11 cellular contexts compared by ENCODE assay signal in the genomic region with DNA sequence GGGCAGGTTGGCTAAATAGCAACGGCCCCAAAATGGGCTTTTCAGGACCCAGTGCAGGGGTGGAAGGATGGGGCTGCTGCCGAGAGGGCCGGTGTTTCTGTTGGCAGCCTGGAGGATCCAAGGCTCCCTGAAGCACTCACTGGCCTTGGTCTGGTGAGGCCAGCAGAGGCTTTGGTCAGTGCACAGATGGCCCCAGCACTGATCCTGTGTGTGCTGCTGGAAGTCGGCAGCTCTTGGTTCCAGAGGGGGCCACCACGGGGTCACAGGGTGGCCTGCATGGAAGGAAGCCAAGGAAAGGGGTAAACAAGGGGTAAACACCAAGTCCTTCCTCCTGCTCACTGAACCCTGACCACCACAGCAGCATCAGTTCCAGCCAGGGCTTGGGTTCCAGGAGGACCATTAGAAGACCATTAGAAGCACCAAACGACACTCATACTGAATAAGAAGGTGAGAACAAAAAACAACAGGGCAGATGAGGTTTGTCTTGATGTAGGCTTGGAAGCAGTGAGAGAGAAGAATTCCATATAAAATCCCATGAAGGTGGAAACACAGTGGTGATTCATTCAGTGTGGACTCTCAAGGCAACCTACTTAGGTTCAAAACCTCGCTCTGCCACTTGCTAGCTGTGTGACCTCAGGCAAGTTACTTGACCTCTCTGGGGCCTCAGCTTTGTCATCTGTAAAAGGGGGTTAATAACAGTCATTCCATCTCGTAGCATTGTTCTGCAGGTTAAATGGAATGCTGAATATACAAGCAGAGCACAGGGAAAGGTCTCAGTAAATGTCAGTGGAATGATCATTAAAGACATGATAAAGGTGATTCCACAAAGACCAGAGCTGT.
A peak's percentile ranks its signal among the peaks of the same experiment; 100 is the strongest.
DNase-seq lines count a peak whose midpoint lies in the region; ATAC-seq and TF ChIP-seq lines count a peak whose summit lies in the region.
"Had no signal": no experiment of that assay in that cellular context is flagged by ENCODE, and none has a peak within 500 bp of the region (broad histone marks: within the 10 kb centered on the region; RNA-seq: fewer than 3 reads in every experiment).

No MANE protein-coding gene starts in this region.

- no peaks in the 10 kb centered on the region for H3K9me2 ChIP-seq in hepatocyte (replicated peaks; ENCODE audit: insufficient read depth)

- TF ChIP-seq POLR2A in suprapubic skin (IDR thresholded peaks at IDR 0.05): no peak

- peak overlapping the region; percentile 25; the same call in 1 of the 2 replicates for H3K27ac ChIP-seq in SJSA1
- H3K27ac ChIP-seq in hepatocyte: peak overlapping the region; percentile 84
- peak overlapping the region; percentile 66 for H3K27ac ChIP-seq in suprapubic skin

- no peak for TF ChIP-seq EP300 in suprapubic skin (IDR thresholded peaks at IDR 0.05)

- H3K36me3 ChIP-seq in SJSA1 (peaks cover 98% of the 10 kb centered on the region), hepatocyte (replicated peaks; ENCODE audit: insufficient read depth, low read depth) (no peaks in the 10 kb centered on the region), suprapubic skin (peaks cover 28% of the 10 kb centered on the region)

- H3K4me3 ChIP-seq in SJSA1 (no peak overlapping the region), hepatocyte (no peak overlapping the region), suprapubic skin (no peak overlapping the region)

- H3K27me3 ChIP-seq in SJSA1 (replicated peaks) (no peaks in the 10 kb centered on the region), hepatocyte (no peaks in the 10 kb centered on the region), suprapubic skin (no peaks in the 10 kb centered on the region)

- peaks cover 30% of the 10 kb centered on the region for H3K79me2 ChIP-seq in hepatocyte

- H2AFZ ChIP-seq in hepatocyte: no peak overlapping the region

- H3K9me3 ChIP-seq in SJSA1 (replicated peaks) (no peaks in the 10 kb centered on the region), hepatocyte (ENCODE audit: low read depth) (no peaks in the 10 kb centered on the region), suprapubic skin (no peaks in the 10 kb centered on the region)

- POLR2A ChIA-PET in activated CD4-positive, alpha-beta memory T cell treated with anti-CD3 and anti-CD28 coated beads for 36 hours (lab: Charles Lee): no interaction called here
- POLR2A ChIA-PET in activated CD4-positive, alpha-beta memory T cell treated with anti-CD3 and anti-CD28 coated beads, Interleukin-2, amount 10 ng/mL, durations not matched to agents 7 days and 5 days (lab: Charles Lee): interaction anchor here (1.0 to 5.9 kb wide), 5 partner anchors 15 to 183 kb away, joined by 4 to 49 read pairs (median 5); no protein-coding TSS in a partner anchor

- no peaks in the 10 kb centered on the region for H3K9me3 Mint-ChIP-seq in activated CD4-positive, alpha-beta memory T cell treated with anti-CD3 and anti-CD28 coated beads for 36 hours
- no peaks in the 10 kb centered on the region for H3K9me3 Mint-ChIP-seq in activated CD4-positive, alpha-beta memory T cell treated with anti-CD3 and anti-CD28 coated beads, Interleukin-2, amount 10 ng/mL, durations not matched to agents 7 days and 5 days

- WGBS in hepatocyte (ENCODE audit: low lambda C conversion rate, missing lambda C conversion rate): 75% methylated on average over 8 of the region's 8 CpGs
- 63% methylated on average over 6 of the region's 8 CpGs for WGBS in suprapubic skin

- no peak for ATAC-seq in HG03457 (IDR thresholded peaks at IDR 0.05; ENCODE audit: unreplicated experiment)
- ATAC-seq: Panc1 had no signal

- CTCF ChIA-PET in activated CD4-positive, alpha-beta memory T cell treated with anti-CD3 and anti-CD28 coated beads for 36 hours (lab: Charles Lee): interaction anchor here (1.0 kb wide), 1 partner anchor 976 kb away, joined by 4 read pairs; no protein-coding TSS in a partner anchor
- CTCF ChIA-PET in activated CD4-positive, alpha-beta memory T cell treated with anti-CD3 and anti-CD28 coated beads, Interleukin-2, amount 10 ng/mL, durations not matched to agents 7 days and 5 days (lab: Charles Lee): interaction anchor here (1.3 to 1.5 kb wide), 2 partner anchors 18 to 23 kb away, joined by 3 read pairs; no protein-coding TSS in a partner anchor

- peaks cover 69% of the 10 kb centered on the region for H3K4me1 Mint-ChIP-seq in activated CD4-positive, alpha-beta memory T cell treated with anti-CD3 and anti-CD28 coated beads for 36 hours (ENCODE audit: low read depth)
- peaks cover 60% of the 10 kb centered on the region for H3K4me1 Mint-ChIP-seq in activated CD4-positive, alpha-beta memory T cell treated with anti-CD3 and anti-CD28 coated beads, Interleukin-2, amount 10 ng/mL, durations not matched to agents 7 days and 5 days

- no peaks in the 10 kb centered on the region for H3K27me3 Mint-ChIP-seq in activated CD4-positive, alpha-beta memory T cell treated with anti-CD3 and anti-CD28 coated beads for 36 hours
- no peaks in the 10 kb centered on the region for H3K27me3 Mint-ChIP-seq in activated CD4-positive, alpha-beta memory T cell treated with anti-CD3 and anti-CD28 coated beads, Interleukin-2, amount 10 ng/mL, durations not matched to agents 7 days and 5 days

- no peak for TF ChIP-seq CTCF in hepatocyte (IDR thresholded peaks at IDR 0.05; ENCODE audit: poor library complexity)
- no peak for TF ChIP-seq CTCF in suprapubic skin (IDR thresholded peaks at IDR 0.05)

- H3K4me3 Mint-ChIP-seq in activated CD4-positive, alpha-beta memory T cell treated with anti-CD3 and anti-CD28 coated beads for 36 hours: no peak overlapping the region
- no peak overlapping the region for H3K4me3 Mint-ChIP-seq in activated CD4-positive, alpha-beta memory T cell treated with anti-CD3 and anti-CD28 coated beads, Interleukin-2, amount 10 ng/mL, durations not matched to agents 7 days and 5 days

- H3K4me1 ChIP-seq in SJSA1 (replicated peaks) (peaks cover 41% of the 10 kb centered on the region), hepatocyte (ENCODE audit: insufficient read depth) (peaks cover 31% of the 10 kb centered on the region), suprapubic skin (peaks cover 32% of the 10 kb centered on the region)

- DNase-seq in activated CD4-positive, alpha-beta memory T cell treated with anti-CD3 and anti-CD28 coated beads for 36 hours: no peak
- no peak for DNase-seq in activated CD4-positive, alpha-beta memory T cell treated with anti-CD3 and anti-CD28 coated beads, Interleukin-2, amount 10 ng/mL, durations not matched to agents 7 days and 5 days
- no peak for DNase-seq in SJSA1 (ENCODE audit: low read depth in 1 of 2, low spot score in 2 of 2)
- no peak for DNase-seq in hepatocyte (ENCODE audit: low spot score)
- DNase-seq in suprapubic skin (ENCODE audit: low spot score in 2 of 2): no peak
- no peak for DNase-seq in NCI-H345 (lab: John Stamatoyannopoulos, UW)
- no peak for DNase-seq in NCI-H2171 (lab: John Stamatoyannopoulos, UW)
- DNase-seq: DND-41; stimulated activated CD4-positive, alpha-beta T cell treated with anti-CD3 and anti-CD28 coated beads, Interleukin-4, amount 100 ng/mL, for 4 hours had no signal

- H3K36me3 Mint-ChIP-seq in activated CD4-positive, alpha-beta memory T cell treated with anti-CD3 and anti-CD28 coated beads for 36 hours: peaks cover 80% of the 10 kb centered on the region
- peaks cover 87% of the 10 kb centered on the region for H3K36me3 Mint-ChIP-seq in activated CD4-positive, alpha-beta memory T cell treated with anti-CD3 and anti-CD28 coated beads, Interleukin-2, amount 10 ng/mL, durations not matched to agents 7 days and 5 days (ENCODE audit: low read depth)

- intact Hi-C loops in activated CD4-positive, alpha-beta memory T cell treated with anti-CD3 and anti-CD28 coated beads for 36 hours (cut with micrococcal nuclease): loop anchor here (5.0 kb wide), 1 partner anchor 57 kb away; no protein-coding TSS in a partner anchor

- H4K20me1 ChIP-seq in hepatocyte (ENCODE audit: insufficient read depth, poor library complexity, severe bottlenecking): no peaks in the 10 kb centered on the region

- peak overlapping the region; percentile 68 for H3K27ac Mint-ChIP-seq in activated CD4-positive, alpha-beta memory T cell treated with anti-CD3 and anti-CD28 coated beads for 36 hours
- no peak overlapping the region for H3K27ac Mint-ChIP-seq in activated CD4-positive, alpha-beta memory T cell treated with anti-CD3 and anti-CD28 coated beads, Interleukin-2, amount 10 ng/mL, durations not matched to agents 7 days and 5 days

- no peak overlapping the region for H3K4me2 ChIP-seq in hepatocyte

Comparison
In these comparisons a context has a peak if more than half of its experiments do, and no peak if none do; other contexts are left out.
1. H3K27ac ChIP-seq: peak in every context shown above with its lines; median percentile 84 in hepatocyte; 66 in suprapubic skin; 25 in SJSA1.